9 cellular contexts compared by ENCODE assay signal in the genomic region with DNA sequence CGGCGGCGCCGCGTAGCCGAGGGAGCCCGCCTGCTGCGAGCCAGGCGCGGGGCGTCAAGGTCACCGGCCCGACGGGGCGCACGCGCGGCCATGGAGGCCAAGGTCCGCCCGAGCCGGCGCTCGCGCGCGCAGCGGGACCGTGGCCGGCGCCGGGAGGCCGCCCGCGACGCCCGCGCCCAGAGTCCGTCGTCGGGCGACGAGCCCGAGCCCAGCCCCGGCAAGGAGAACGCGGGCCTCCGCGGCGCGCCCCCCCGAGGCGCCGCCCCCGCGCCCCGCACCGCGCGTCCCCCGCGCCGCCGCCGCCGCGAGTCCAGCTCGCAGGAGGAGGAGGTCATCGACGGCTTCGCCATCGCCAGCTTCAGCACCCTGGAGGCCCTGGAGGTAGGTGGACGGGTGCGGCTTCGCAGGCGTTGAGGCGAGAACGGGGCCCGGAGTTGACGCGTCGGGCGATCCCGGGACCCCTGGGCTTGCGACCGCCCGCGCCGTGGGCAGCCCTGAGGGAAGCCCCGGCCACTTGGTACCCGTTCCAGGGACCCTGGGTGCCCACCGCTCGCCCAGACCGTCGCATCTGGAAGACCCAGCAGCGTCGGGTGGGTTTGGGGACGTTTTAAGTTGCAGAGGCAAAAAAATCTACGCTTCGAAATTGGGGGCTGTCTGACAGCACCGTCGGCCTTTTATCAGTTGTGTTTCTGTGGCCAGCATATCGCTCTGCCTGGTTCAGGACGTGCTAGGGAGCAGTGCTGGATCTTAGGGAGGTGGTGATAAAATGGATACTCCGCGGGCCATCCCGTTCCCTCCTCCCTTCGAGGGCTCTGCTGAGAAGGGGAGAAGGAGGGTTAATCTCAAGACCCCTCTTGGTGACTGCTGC. TPM values are rescaled to one million over a fixed set of nuclear protein-coding genes. Genes with fewer than 3 reads are reported as not detected.
A peak's percentile ranks its signal among the peaks of the same experiment; 100 is the strongest.
DNase-seq lines count a peak whose midpoint lies in the region; ATAC-seq and TF ChIP-seq lines count a peak whose summit lies in the region.
"Had no signal": no experiment of that assay in that cellular context is flagged by ENCODE, and none has a peak within 500 bp of the region (broad histone marks: within the 10 kb centered on the region; RNA-seq: fewer than 3 reads in every experiment).

No MANE protein-coding gene starts in this region.

- ATAC-seq in activated T-cell treated with anti-CD3 and anti-CD28 coated beads, Interleukin-2, amount 50 U/mL, for 72 hours (replicated peaks in 1 of 2) = peak; percentile 4 to 7
- ATAC-seq in HG03460 (IDR thresholded peaks at IDR 0.05; ENCODE audit: unreplicated experiment) = no peak

- peak overlapping the region; percentile 57 for H3K4me2 ChIP-seq in KMS-11

- no peaks in the 10 kb centered on the region for H3K9me3 ChIP-seq in mesodermal cell (ENCODE audit: control insufficient read depth, low read length)

- H3K4me1 ChIP-seq in KMS-11 (ENCODE audit: low read depth, poor library complexity, severe bottlenecking) (no peaks in the 10 kb centered on the region), mesodermal cell (ENCODE audit: control insufficient read depth, insufficient read depth, low read length, poor library complexity, severe bottlenecking) (peaks cover 15% of the 10 kb centered on the region)

- WGBS in mesodermal cell (ENCODE audit: insufficient coverage in 2 of 2), 2 experiments = 3 to 4% methylated on average over 98 to 99 of the region's 107 CpGs

- H3K27ac ChIP-seq in KMS-11 = no peak overlapping the region
- no peak overlapping the region for H3K27ac ChIP-seq in mesodermal cell (ENCODE audit: low read depth, low read length, severe bottlenecking)
- H3K27ac ChIP-seq: epithelial cell of prostate had no signal

- H3K27ac Mint-ChIP-seq in activated T-cell treated with anti-CD3 and anti-CD28 coated beads, Interleukin-2, amount 50 U/mL, for 72 hours = peak overlapping the region; percentile 84

- H3K9ac ChIP-seq in KMS-11 = no peak overlapping the region

- H3K4me3 ChIP-seq in KMS-11 (IDR thresholded peaks at IDR 0.05; ENCODE audit: insufficient read depth, low read depth, low read length) (no peak overlapping the region), cardiac fibroblast (replicated peaks in 1 of 2; ENCODE audit: low read depth in 2 of 2, low read length in 2 of 2) (peak overlapping the region; percentile 64 to 72), mesodermal cell (ENCODE audit: extremely low read depth, insufficient read depth, low read length, poor library complexity, severe bottlenecking) (peak overlapping the region; percentile 48)

- H2AFZ ChIP-seq in KMS-11 (ENCODE audit: low read depth) = no peak overlapping the region

- no peaks in the 10 kb centered on the region for H3K79me2 ChIP-seq in KMS-11 (ENCODE audit: insufficient read depth, low read depth)

- H3K9me3 Mint-ChIP-seq in activated T-cell treated with anti-CD3 and anti-CD28 coated beads, Interleukin-2, amount 50 U/mL, for 72 hours = no peaks in the 10 kb centered on the region

- H3K36me3 ChIP-seq in KMS-11 (ENCODE audit: insufficient read depth) (no peaks in the 10 kb centered on the region), mesodermal cell (ENCODE audit: control insufficient read depth, insufficient read depth, low read length) (peaks cover 12% of the 10 kb centered on the region)

- TF ChIP-seq CTCF in KMS-11 (conservative IDR thresholded peaks at IDR 0.05; ENCODE audit: low read depth, low read length) = no peak
- TF ChIP-seq CTCF in cardiac fibroblast (IDR thresholded peaks at IDR 0.05; ENCODE audit: low read depth, low read length) = no peak

- H3K36me3 Mint-ChIP-seq in activated T-cell treated with anti-CD3 and anti-CD28 coated beads, Interleukin-2, amount 50 U/mL, for 72 hours (ENCODE audit: insufficient read depth in 2 of 2) = peaks cover 1 to 2% of the 10 kb centered on the region in 2 donors

- H3K27me3 Mint-ChIP-seq in activated T-cell treated with anti-CD3 and anti-CD28 coated beads, Interleukin-2, amount 50 U/mL, for 72 hours (ENCODE audit: low read depth) = no peaks in the 10 kb centered on the region

- peak overlapping the region; percentile 71 to 83 for H3K4me3 Mint-ChIP-seq in activated T-cell treated with anti-CD3 and anti-CD28 coated beads, Interleukin-2, amount 50 U/mL, for 72 hours

- peaks cover 72% of the 10 kb centered on the region for H3K4me1 Mint-ChIP-seq in activated T-cell treated with anti-CD3 and anti-CD28 coated beads, Interleukin-2, amount 50 U/mL, for 72 hours (ENCODE audit: low read depth)

- DNase-seq in activated T-cell treated with anti-CD3 and anti-CD28 coated beads, Interleukin-2, amount 50 U/mL, for 72 hours = peak; percentile 38 to 40
- DNase-seq in activated T-cell treated with anti-CD3 and anti-CD28 coated beads, Interleukin-2, amount 50 U/mL, for 48 hours = no peak
- DNase-seq in cardiac fibroblast (ENCODE audit: low read depth in 2 of 2) = peak; percentile 20 to 24
- DNase-seq in AML-193 (lab: John Stamatoyannopoulos, UW) = no peak
- DNase-seq in foreskin melanocyte = no peak

- H3K27me3 ChIP-seq in KMS-11 (ENCODE audit: insufficient read depth, low read depth) = no peaks in the 10 kb centered on the region; the same call in 1 of the 2 replicates

- no peaks in the 10 kb centered on the region for H4K20me1 ChIP-seq in KMS-11 (ENCODE audit: insufficient read depth)

RNA-seq across cellular contexts. Expression of gene FBRSL1, which starts 0.8 kb away (rescaled TPM):
- total RNA-seq in activated T-cell treated with anti-CD3 and anti-CD28 coated beads, Interleukin-2, amount 50 U/mL, for 72 hours = 10 to 100 TPM; 37.0 to 42.7 TPM
- 32.1 TPM for polyA plus RNA-seq in mesodermal cell (2013, experiment 1 of 2)
- 25.4 TPM for polyA plus RNA-seq in mesodermal cell (2013, experiment 2 of 2)

Comparison
In these comparisons a context has a peak if more than half of its experiments do, and no peak if none do; other contexts are left out.
1. DNase-seq: peak in activated T-cell treated with anti-CD3 and anti-CD28 coated beads, Interleukin-2, amount 50 U/mL, for 72 hours (2 of 2) and cardiac fibroblast (2 of 2); none in activated T-cell treated with anti-CD3 and anti-CD28 coated beads, Interleukin-2, amount 50 U/mL, for 48 hours (0 of 2), AML-193 (0 of 2) and foreskin melanocyte (single experiment).